Comparison of ENCODE assay signal across 1 cellular context in the genomic region with DNA sequence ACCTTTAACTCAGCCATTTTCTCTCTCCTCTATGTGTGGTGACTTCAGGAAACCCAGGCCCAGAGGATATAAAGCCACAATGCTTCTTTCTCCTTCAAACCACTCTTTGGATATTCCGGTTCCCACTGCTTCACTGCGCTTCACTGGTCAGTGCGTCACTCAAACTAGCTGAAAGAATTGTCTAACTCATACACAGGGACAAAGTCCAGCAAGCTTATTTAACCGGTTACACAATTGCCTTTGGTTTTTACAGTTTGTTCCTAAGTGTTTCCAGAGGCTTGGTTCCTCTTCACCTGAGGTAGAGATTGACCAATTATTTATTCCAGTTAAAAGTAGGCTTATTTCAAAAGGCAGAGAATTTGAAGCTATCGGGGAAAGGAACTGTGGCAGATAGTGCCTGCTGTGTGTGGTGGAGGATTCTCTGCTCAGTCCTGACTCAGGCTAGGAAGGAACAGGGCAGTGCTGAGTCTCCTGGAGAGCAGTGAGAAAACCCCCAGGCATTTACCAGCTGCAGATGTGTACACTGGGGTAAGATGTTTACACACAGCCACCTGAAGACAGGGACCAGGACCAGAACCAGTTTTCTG.
TF ChIP-seq lines count a peak whose summit lies in the region.

A gene with protein sequence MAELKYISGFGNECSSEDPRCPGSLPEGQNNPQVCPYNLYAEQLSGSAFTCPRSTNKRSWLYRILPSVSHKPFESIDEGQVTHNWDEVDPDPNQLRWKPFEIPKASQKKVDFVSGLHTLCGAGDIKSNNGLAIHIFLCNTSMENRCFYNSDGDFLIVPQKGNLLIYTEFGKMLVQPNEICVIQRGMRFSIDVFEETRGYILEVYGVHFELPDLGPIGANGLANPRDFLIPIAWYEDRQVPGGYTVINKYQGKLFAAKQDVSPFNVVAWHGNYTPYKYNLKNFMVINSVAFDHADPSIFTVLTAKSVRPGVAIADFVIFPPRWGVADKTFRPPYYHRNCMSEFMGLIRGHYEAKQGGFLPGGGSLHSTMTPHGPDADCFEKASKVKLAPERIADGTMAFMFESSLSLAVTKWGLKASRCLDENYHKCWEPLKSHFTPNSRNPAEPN (minus strand): TSS at position 145 of the 587 bp plus-strand sequence. CDS start 128 bp downstream, at position 17.

TF ChIP-seq in HepG2, 621 proteins besides CTCF, POLR2A, EP300 and RAD21 (continued from another document and continues in another):
- TF ChIP-seq, protein P1, sequence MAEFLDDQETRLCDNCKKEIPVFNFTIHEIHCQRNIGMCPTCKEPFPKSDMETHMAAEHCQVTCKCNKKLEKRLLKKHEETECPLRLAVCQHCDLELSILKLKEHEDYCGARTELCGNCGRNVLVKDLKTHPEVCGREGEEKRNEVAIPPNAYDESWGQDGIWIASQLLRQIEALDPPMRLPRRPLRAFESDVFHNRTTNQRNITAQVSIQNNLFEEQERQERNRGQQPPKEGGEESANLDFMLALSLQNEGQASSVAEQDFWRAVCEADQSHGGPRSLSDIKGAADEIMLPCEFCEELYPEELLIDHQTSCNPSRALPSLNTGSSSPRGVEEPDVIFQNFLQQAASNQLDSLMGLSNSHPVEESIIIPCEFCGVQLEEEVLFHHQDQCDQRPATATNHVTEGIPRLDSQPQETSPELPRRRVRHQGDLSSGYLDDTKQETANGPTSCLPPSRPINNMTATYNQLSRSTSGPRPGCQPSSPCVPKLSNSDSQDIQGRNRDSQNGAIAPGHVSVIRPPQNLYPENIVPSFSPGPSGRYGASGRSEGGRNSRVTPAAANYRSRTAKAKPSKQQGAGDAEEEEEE (CRISPR knock-in tag; IDR thresholded peaks at IDR 0.05; ENCODE audit: borderline replicate concordance): no peak
- TF ChIP-seq RNF2 (conservative IDR thresholded peaks at IDR 0.05; ENCODE audit: low read depth) (no peak), XRCC5 (optimal IDR thresholded peaks at IDR 0.05; ENCODE audit: low read length) (no peak), ZNF432 (CRISPR knock-in tag; IDR thresholded peaks at IDR 0.05; ENCODE audit: borderline replicate concordance) (no peak), ZNF883 (CRISPR knock-in tag; IDR thresholded peaks at IDR 0.05; ENCODE audit: not compliant biosample characterization) (no peak), TBX2 (CRISPR knock-in tag; IDR thresholded peaks at IDR 0.05; ENCODE audit: borderline replicate concordance) (peak; percentile 57; the same call in 1 of the 2 replicates), KDM5A (IDR thresholded peaks at IDR 0.05; ENCODE audit: borderline replicate concordance, low read length) (no peak), MIXL1 (CRISPR knock-in tag; IDR thresholded peaks at IDR 0.05) (peak; percentile 91), ZNF619 (CRISPR knock-in tag; IDR thresholded peaks at IDR 0.05) (no peak), GTF2F1 (IDR thresholded peaks at IDR 0.05; ENCODE audit: low read length) (no peak), HMG20A (CRISPR knock-in tag; IDR thresholded peaks at IDR 0.05; ENCODE audit: borderline replicate concordance) (peak; percentile 81; the same call in 1 of the 2 replicates), ZNF770 (CRISPR knock-in tag; IDR thresholded peaks at IDR 0.05) (0 out of 2 replicates have a peak, but pooled peaks have one; percentile 30), ZNF12 (CRISPR knock-in tag; IDR thresholded peaks at IDR 0.05) (peak; percentile 83; the same call in 1 of the 2 replicates), SMAD3 (CRISPR knock-in tag; IDR thresholded peaks at IDR 0.05) (peak; percentile 84), IKZF5 (CRISPR knock-in tag; IDR thresholded peaks at IDR 0.05) (peak; percentile 64), ZNF20 (CRISPR knock-in tag; IDR thresholded peaks at IDR 0.05) (no peak), KMT2A (CRISPR knock-in tag; IDR thresholded peaks at IDR 0.05) (peak; percentile 78), ELK4 (CRISPR knock-in tag; IDR thresholded peaks at IDR 0.05; ENCODE audit: borderline replicate concordance) (no peak), SP140L (CRISPR knock-in tag; IDR thresholded peaks at IDR 0.05; ENCODE audit: borderline replicate concordance) (no peak), ZNF207 (IDR thresholded peaks at IDR 0.05; ENCODE audit: borderline replicate concordance) (no peak), PCBP2 (optimal IDR thresholded peaks at IDR 0.05; ENCODE audit: low read depth, low read length, poor library complexity, severe bottlenecking) (no peak), PPARG (CRISPR knock-in tag; conservative IDR thresholded peaks at IDR 0.05) (peak; percentile 72), ZFP36L1 (CRISPR knock-in tag; IDR thresholded peaks at IDR 0.05) (no peak), SNAPC5 (CRISPR knock-in tag; IDR thresholded peaks at IDR 0.05; ENCODE audit: borderline replicate concordance) (no peak), PHF21A (CRISPR knock-in tag; IDR thresholded peaks at IDR 0.05) (no peak), ZUFSP (CRISPR knock-in tag; IDR thresholded peaks at IDR 0.05; ENCODE audit: borderline replicate concordance) (no peak), NCOR1 (IDR thresholded peaks at IDR 0.05; ENCODE audit: borderline replicate concordance, low read length) (peak; percentile 92), ASH2L (IDR thresholded peaks at IDR 0.05; ENCODE audit: insufficient read length, low read depth, low read length) (peak; percentile 80), MZF1 (CRISPR knock-in tag; IDR thresholded peaks at IDR 0.05; ENCODE audit: borderline replicate concordance) (no peak), ZNF138 (CRISPR knock-in tag; IDR thresholded peaks at IDR 0.05; ENCODE audit: low read depth) (no peak), MAFF (IDR thresholded peaks at IDR 0.05; ENCODE audit: low read depth, low read length) (no peak), ZNF646 (CRISPR knock-in tag; IDR thresholded peaks at IDR 0.05) (no peak), ZNF501 (CRISPR knock-in tag; IDR thresholded peaks at IDR 0.05) (peak; percentile 66; the same call in 1 of the 2 replicates), ELF4 (CRISPR knock-in tag; IDR thresholded peaks at IDR 0.05; ENCODE audit: borderline replicate concordance) (no peak), THAP11 (CRISPR knock-in tag; IDR thresholded peaks at IDR 0.05) (peak; percentile 78)
- TF ChIP-seq, protein P2, sequence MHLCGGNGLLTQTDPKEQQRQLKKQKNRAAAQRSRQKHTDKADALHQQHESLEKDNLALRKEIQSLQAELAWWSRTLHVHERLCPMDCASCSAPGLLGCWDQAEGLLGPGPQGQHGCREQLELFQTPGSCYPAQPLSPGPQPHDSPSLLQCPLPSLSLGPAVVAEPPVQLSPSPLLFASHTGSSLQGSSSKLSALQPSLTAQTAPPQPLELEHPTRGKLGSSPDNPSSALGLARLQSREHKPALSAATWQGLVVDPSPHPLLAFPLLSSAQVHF (CRISPR knock-in tag; IDR thresholded peaks at IDR 0.05): no peak
- TF ChIP-seq, protein P3, sequence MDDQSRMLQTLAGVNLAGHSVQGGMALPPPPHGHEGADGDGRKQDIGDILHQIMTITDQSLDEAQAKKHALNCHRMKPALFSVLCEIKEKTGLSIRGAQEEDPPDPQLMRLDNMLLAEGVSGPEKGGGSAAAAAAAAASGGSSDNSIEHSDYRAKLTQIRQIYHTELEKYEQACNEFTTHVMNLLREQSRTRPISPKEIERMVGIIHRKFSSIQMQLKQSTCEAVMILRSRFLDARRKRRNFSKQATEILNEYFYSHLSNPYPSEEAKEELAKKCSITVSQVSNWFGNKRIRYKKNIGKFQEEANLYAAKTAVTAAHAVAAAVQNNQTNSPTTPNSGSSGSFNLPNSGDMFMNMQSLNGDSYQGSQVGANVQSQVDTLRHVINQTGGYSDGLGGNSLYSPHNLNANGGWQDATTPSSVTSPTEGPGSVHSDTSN (CRISPR knock-in tag; IDR thresholded peaks at IDR 0.05; ENCODE audit: borderline replicate concordance): no peak
